ENCODE assay signal across 8 cellular contexts in the genomic region with DNA sequence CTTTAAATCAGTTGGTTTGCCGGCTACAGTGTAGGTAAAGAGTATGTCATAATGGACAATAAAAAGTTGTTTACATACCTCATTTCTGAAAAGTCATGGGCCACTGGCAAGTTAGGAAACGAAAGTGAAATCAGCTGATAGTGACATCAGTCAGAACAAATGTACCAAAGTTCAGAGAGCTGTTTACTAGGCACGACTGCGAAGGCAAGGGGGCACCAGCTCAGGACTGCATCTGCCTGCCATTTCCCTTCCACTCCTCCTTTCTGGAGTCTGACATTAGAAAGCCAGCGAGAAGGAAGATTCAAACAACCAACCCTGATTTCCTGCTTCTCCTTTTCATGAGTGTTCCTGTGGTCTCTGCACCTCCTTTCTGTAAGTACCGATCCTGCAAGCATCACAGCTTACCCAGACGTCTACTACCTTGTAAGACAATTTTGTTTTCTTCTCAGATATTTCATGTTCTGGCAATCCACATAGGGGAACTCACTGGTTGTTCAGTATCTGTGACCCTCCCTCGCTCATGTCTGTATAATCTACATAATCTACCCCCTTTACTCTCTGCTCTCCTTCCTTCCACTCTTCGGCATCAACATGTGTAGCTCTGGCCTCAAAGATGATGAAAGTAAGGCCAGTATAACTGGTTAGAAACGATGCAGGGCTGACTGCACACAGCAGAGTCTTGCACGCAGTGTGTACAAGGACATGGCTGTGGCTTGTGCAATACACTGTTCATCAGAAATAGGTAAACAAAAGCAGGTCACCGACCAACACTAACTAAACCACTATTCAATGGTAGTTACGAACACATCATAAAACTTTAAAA. TPM values are rescaled to one million over a fixed set of nuclear protein-coding genes. Genes with fewer than 3 reads are reported as not detected.
DNase-seq lines count a peak whose midpoint lies in the region; ATAC-seq lines count a peak whose summit lies in the region.

A gene (plus strand): TSS at position 174 of the 823 bp plus-strand sequence. CDS start 16,370 bp downstream, outside the sequence.

- H3K9me3 Mint-ChIP-seq in naive B cell: peaks cover 0 to 5% (median 3%) of the 10 kb centered on the region in 7 donors

- in situ Hi-C loops in endometrial microvascular endothelial cells (cut with HindIII; ENCODE audit: inconsistent ontology term, low pct_unique_long_range_greater_than_20kb, low sequenced_read_pairs): no loop called here

- H3K36me3 Mint-ChIP-seq in naive B cell: peaks cover 11 to 14% of the 10 kb centered on the region in 2 donors

- DNase-seq in DMS53 (lab: John Stamatoyannopoulos, UW) (peak; percentile 80), HPDE6-E6E7 (ENCODE audit: extremely low spot score) (peak; percentile 31), naive B cell (peak; percentile 77), SKM-1 (lab: John Stamatoyannopoulos, UW; ENCODE audit: unreplicated experiment) (no peak), NCI-H1048 (lab: John Stamatoyannopoulos, UW) (no peak)
- DNase-seq in activated CD4-positive, alpha-beta T cell treated with anti-CD3 and anti-CD28 coated beads for 48 hours: peak; percentile 62

- ATAC-seq in GM21367 (IDR thresholded peaks at IDR 0.05; ENCODE audit: unreplicated experiment): peak; percentile 64
- peak; percentile 76 to 83 for ATAC-seq in naive B cell (ENCODE audit: low read depth in 2 of 2)

- H3K27ac Mint-ChIP-seq in naive B cell: peak within 1 kb of the TSS; percentile 87 to 98 (median 95)

- peaks cover 50 to 71% (median 55%) of the 10 kb centered on the region in 3 donors for H3K4me1 Mint-ChIP-seq in naive B cell

- H3K27me3 Mint-ChIP-seq in naive B cell: no peaks in the 10 kb centered on the region

- peak within 1 kb of the TSS; percentile 82 to 98 (median 92) for H3K4me3 Mint-ChIP-seq in naive B cell

RNA-seq across cellular contexts. Expression of the gene that starts here (rescaled TPM):
- total RNA-seq in endometrial microvascular endothelial cells (ENCODE audit: inconsistent ontology term): 14.8 TPM
- polyA plus RNA-seq in naive B cell (ENCODE audit: low read depth in 6 of 6): 10 to 100 TPM; 14.1 to 31.7 (median 25.2) TPM

Comparison
In these comparisons a context has a peak if more than half of its experiments do, and no peak if none do; other contexts are left out.
1. DNase-seq: peak in DMS53 (single experiment), HPDE6-E6E7 (single experiment), activated CD4-positive, alpha-beta T cell treated with anti-CD3 and anti-CD28 coated beads for 48 hours (single experiment) and naive B cell (single experiment); none in SKM-1 (single experiment) and NCI-H1048 (single experiment).